30 cellular contexts compared by ENCODE assay signal in the genomic region with DNA sequence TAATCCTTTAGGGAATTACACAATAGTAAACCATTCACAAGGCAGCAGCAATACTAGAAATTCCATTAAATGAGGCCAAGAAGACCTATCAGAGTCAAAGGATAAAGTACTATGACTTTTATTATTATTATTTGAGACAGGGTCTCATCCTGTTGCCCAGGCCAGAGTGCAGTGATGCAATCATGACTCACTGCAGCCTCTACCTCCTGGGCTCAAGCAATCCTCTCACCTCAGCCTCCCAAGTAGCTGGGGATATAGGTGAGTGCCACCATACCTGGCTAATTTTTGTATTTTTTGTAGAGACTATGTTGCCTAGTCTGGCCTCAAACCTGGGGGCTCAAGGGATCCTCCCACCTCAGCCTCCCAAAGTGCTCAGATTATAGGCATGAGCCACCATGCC.
"Had no signal": no experiment of that assay in that cellular context is flagged by ENCODE, and none has a peak within 500 bp of the region (broad histone marks: within the 10 kb centered on the region; RNA-seq: fewer than 3 reads in every experiment).

No MANE protein-coding gene starts in this region.

- H2AFZ ChIP-seq: neural progenitor cell had no signal

- H3K27me3 ChIP-seq: left lung, neural progenitor cell, ovary, tibial nerve, uterus had no signal

- H3K4me3 Mint-ChIP-seq: immature natural killer cell; mesothelial cell of epicardium; naive B cell; natural killer cell; nephron progenitor cell; neural progenitor cell; stimulated activated memory B cell treated with anti-CD40 and anti-IgM and Interleukin-4, amounts not matched to agents 10 μg/mL and 1 μg/mL and 100 μg/mL, for 72 hours; stimulated activated naive CD8-positive, alpha-beta T cell treated with anti-CD3 and anti-CD28 coated beads, Interleukin-15, amount 100 ng/mL, for 72 hours; type B pancreatic cell had no signal

- DNase-seq: hippocampal formation; immature natural killer cell; kidney; left colon; left lung; lower lobe of right lung; mammary epithelial cell; mesendoderm; naive B cell; natural killer cell; nephron progenitor cell; ovary; right cardiac atrium; stimulated activated CD4-positive, alpha-beta T cell treated with anti-CD3 and anti-CD28 coated beads, Interleukin-1b, Interleukin-23, amount 100 ng/mL, for 48 hours; stimulated activated CD4-positive, alpha-beta T cell treated with anti-CD3 and anti-CD28 coated beads, Interleukin-2, amount 100 ng/mL, for 48 hours; stimulated activated CD4-positive, alpha-beta T cell treated with anti-CD3 and anti-CD28 coated beads, Interleukin-4, amount 100 ng/mL, for 4 hours; stimulated activated CD8-positive, alpha-beta memory T cell treated with anti-CD3 and anti-CD28 coated beads, Interleukin-4, amount 100 ng/mL, for 48 hours; stimulated activated naive CD4-positive, alpha-beta T cell treated with Interleukin-2 at 50 U/mL for 16 hours; stimulated activated naive CD8-positive, alpha-beta T cell treated with anti-CD3 and anti-CD28 coated beads, Interleukin-15, amount 100 ng/mL, for 72 hours; substantia nigra; uterus had no signal

- H3K27ac ChIP-seq: left lung, lower lobe of right lung, neural progenitor cell, neutrophil, ovary, tibial nerve, uterus had no signal

- ATAC-seq: left colon; left lung; lower lobe of right lung; natural killer cell; right cardiac atrium; stimulated activated memory B cell treated with anti-CD40 and anti-IgM and Interleukin-4, amounts not matched to agents 10 μg/mL and 1 μg/mL and 100 μg/mL, for 72 hours; stimulated activated naive CD8-positive, alpha-beta T cell treated with anti-CD3 and anti-CD28 coated beads, Interleukin-15, amount 100 ng/mL, for 72 hours had no signal

- H3K9ac ChIP-seq: neural progenitor cell had no signal

- H3K9me3 Mint-ChIP-seq: immature natural killer cell; mesothelial cell of epicardium; naive B cell; natural killer cell; nephron progenitor cell; neural progenitor cell; stimulated activated memory B cell treated with anti-CD40 and anti-IgM and Interleukin-4, amounts not matched to agents 10 μg/mL and 1 μg/mL and 100 μg/mL, for 72 hours; stimulated activated naive CD8-positive, alpha-beta T cell treated with anti-CD3 and anti-CD28 coated beads, Interleukin-15, amount 100 ng/mL, for 72 hours; type B pancreatic cell had no signal

- H3K27ac Mint-ChIP-seq: immature natural killer cell; mesothelial cell of epicardium; naive B cell; natural killer cell; nephron progenitor cell; neural progenitor cell; progenitor cell of endocrine pancreas; stimulated activated memory B cell treated with anti-CD40 and anti-IgM and Interleukin-4, amounts not matched to agents 10 μg/mL and 1 μg/mL and 100 μg/mL, for 72 hours; stimulated activated naive CD8-positive, alpha-beta T cell treated with anti-CD3 and anti-CD28 coated beads, Interleukin-15, amount 100 ng/mL, for 72 hours; type B pancreatic cell had no signal

- FAIRE-seq: islet of Langerhans, kidney had no signal

- H3K4me2 ChIP-seq: neural progenitor cell, smooth muscle cell had no signal

- H3K36me3 Mint-ChIP-seq: immature natural killer cell; mesothelial cell of epicardium; naive B cell; natural killer cell; stimulated activated memory B cell treated with anti-CD40 and anti-IgM and Interleukin-4, amounts not matched to agents 10 μg/mL and 1 μg/mL and 100 μg/mL, for 72 hours had no signal

- H3K9me3 ChIP-seq: left lung, lower lobe of right lung, neutrophil, ovary, tibial nerve, uterus had no signal

- H3K4me3 ChIP-seq: left lung, lower lobe of right lung, neural progenitor cell, ovary, smooth muscle cell, tibial nerve, uterus had no signal

- H3K4me1 ChIP-seq: left lung, lower lobe of right lung, tibial nerve, uterus had no signal

- H3K4me1 Mint-ChIP-seq: immature natural killer cell; naive B cell; natural killer cell; stimulated activated memory B cell treated with anti-CD40 and anti-IgM and Interleukin-4, amounts not matched to agents 10 μg/mL and 1 μg/mL and 100 μg/mL, for 72 hours; stimulated activated naive CD8-positive, alpha-beta T cell treated with anti-CD3 and anti-CD28 coated beads, Interleukin-15, amount 100 ng/mL, for 72 hours had no signal

- H3K27me3 Mint-ChIP-seq: progenitor cell of endocrine pancreas; stimulated activated memory B cell treated with anti-CD40 and anti-IgM and Interleukin-4, amounts not matched to agents 10 μg/mL and 1 μg/mL and 100 μg/mL, for 72 hours; type B pancreatic cell had no signal

- H3K36me3 ChIP-seq: left lung, lower lobe of right lung, neural progenitor cell, neutrophil, ovary had no signal
